In genomic region chr12:81329088-81329487, GRCh38 we compare ENCODE assay signal across 8 cellular contexts.
DNase-seq lines count a peak whose midpoint lies in the region; ATAC-seq and TF ChIP-seq lines count a peak whose summit lies in the region.

No MANE protein-coding gene starts in this region.

- peak; percentile 58 for TF ChIP-seq CTCF in DOHH2 (IDR thresholded peaks at IDR 0.05; ENCODE audit: low read depth, low read length, poor library complexity, severe bottlenecking)

- no peaks in the 10 kb centered on the region for H3K27me3 ChIP-seq in DOHH2 (ENCODE audit: control insufficient read depth, low read length)
- no peaks in the 10 kb centered on the region for H3K27me3 ChIP-seq in Karpas-422 (ENCODE audit: low read length)

- no peaks in the 10 kb centered on the region for H3F3A ChIP-seq in DOHH2 (ENCODE audit: control insufficient read depth, insufficient read depth)

- no peaks in the 10 kb centered on the region for H3K79me2 ChIP-seq in DOHH2 (ENCODE audit: control insufficient read depth, low read length)
- no peaks in the 10 kb centered on the region for H3K79me2 ChIP-seq in Karpas-422 (ENCODE audit: low read length)

- H3K4me3 ChIP-seq in DOHH2 (ENCODE audit: low read length) (no peak overlapping the region), Karpas-422 (ENCODE audit: low read length) (no peak overlapping the region)

- no peak overlapping the region for H2AFZ ChIP-seq in Karpas-422 (ENCODE audit: low read length)

- H3K9me2 ChIP-seq in DOHH2 (replicated peaks; ENCODE audit: control insufficient read depth, low read length) (no peaks in the 10 kb centered on the region), Karpas-422 (replicated peaks; ENCODE audit: insufficient read depth, low read length) (no peaks in the 10 kb centered on the region)

- H3K27ac ChIP-seq in DOHH2 (ENCODE audit: low read depth, low read length) = no peak overlapping the region
- H3K27ac ChIP-seq in Karpas-422 (ENCODE audit: low read length) = no peak overlapping the region
- H3K27ac ChIP-seq in epithelial cell of prostate = no peak overlapping the region

- H3K9ac ChIP-seq in Karpas-422 (ENCODE audit: low read length) = no peak overlapping the region

- ATAC-seq in GM21528 (IDR thresholded peaks at IDR 0.05; ENCODE audit: low FRiP score, unreplicated experiment) = peak; percentile 53

- intact Hi-C loops in posterior vena cava (cut with DNase I) = no loop called here

- H3K36me3 ChIP-seq in DOHH2 (ENCODE audit: control insufficient read depth, low read length) = no peaks in the 10 kb centered on the region
- H3K36me3 ChIP-seq in Karpas-422 (ENCODE audit: insufficient read depth, low read length) = no peaks in the 10 kb centered on the region

- H4K20me1 ChIP-seq in DOHH2 (ENCODE audit: control insufficient read depth, insufficient read depth, low read depth, low read length) = no peaks in the 10 kb centered on the region
- H4K20me1 ChIP-seq in Karpas-422 (ENCODE audit: insufficient read depth, low read depth, low read length) = no peaks in the 10 kb centered on the region

- DNase-seq in Karpas-422 (peak; percentile 79), epithelial cell of prostate (ENCODE audit: low read depth, low spot score) (peak; percentile 16), posterior vena cava (ENCODE audit: low spot score) (no peak), NCI-H128 (lab: John Stamatoyannopoulos, UW; ENCODE audit: unreplicated experiment) (no peak), retina (no peak), NCI-H524 treated with DMSO at 0.1 percent for 48 hours (lab: John Stamatoyannopoulos, UW) (no peak)

- no peaks in the 10 kb centered on the region for H3K4me1 ChIP-seq in DOHH2 (ENCODE audit: control insufficient read depth, low read length)
- peaks cover 16% of the 10 kb centered on the region for H3K4me1 ChIP-seq in Karpas-422 (ENCODE audit: low read length)

- H3K9me3 ChIP-seq in DOHH2 (ENCODE audit: control insufficient read depth, insufficient read depth, low read length) = no peaks in the 10 kb centered on the region
- no peaks in the 10 kb centered on the region for H3K9me3 ChIP-seq in Karpas-422 (ENCODE audit: low read length)

- H3K4me2 ChIP-seq in DOHH2 (ENCODE audit: low read length) = no peak overlapping the region
- no peak overlapping the region for H3K4me2 ChIP-seq in Karpas-422 (ENCODE audit: low read depth, low read length, poor library complexity, severe bottlenecking)

Comparison
In these comparisons a context has a peak if more than half of its experiments do, and no peak if none do; other contexts are left out.
1. DNase-seq: peak in Karpas-422 (single experiment) and epithelial cell of prostate (single experiment); none in posterior vena cava (single experiment), NCI-H128 (single experiment), retina (single experiment) and NCI-H524 treated with DMSO at 0.1 percent for 48 hours (single experiment).